In the genomic region with DNA sequence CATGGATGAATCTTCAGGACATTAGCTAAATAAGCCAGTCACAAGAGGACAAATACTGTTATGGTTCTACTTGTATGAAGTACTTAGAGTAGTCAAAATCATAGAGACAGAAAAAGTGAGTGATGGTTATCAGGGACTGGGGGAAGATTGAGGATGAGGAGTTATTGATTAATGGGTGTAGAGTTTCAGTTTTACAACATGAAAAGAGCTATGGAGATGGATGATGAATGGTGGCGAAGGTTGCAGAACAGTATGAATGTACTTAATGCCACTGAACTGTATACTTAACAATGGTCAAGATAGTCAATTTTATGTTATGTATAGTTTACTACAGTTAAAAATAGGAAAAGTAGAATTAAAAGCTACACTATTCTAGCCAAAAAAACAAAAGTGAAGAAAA, we compare ENCODE assay signal across 11 cellular contexts. TPM values are rescaled to one million over a fixed set of nuclear protein-coding genes. Genes with fewer than 3 reads are reported as not detected.
"Had no signal": no experiment of that assay in that cellular context is flagged by ENCODE, and none has a peak within 500 bp of the region (broad histone marks: within the 10 kb centered on the region; RNA-seq: fewer than 3 reads in every experiment).

No MANE protein-coding gene starts in this region.

- H2AFZ ChIP-seq: GM23248 had no signal

- H3K9ac ChIP-seq: GM23248, KMS-11 had no signal

- FAIRE-seq: HepG2 had no signal

- H3K4me3 ChIP-seq: GM23248 had no signal

- DNase-seq: GM23248, GOT3, H9, HCEC 1CT, Karpas-422, KBM-7 had no signal

- H3K4me2 ChIP-seq: KMS-11 had no signal

- H3K27ac ChIP-seq: GM23248, HL-60, KMS-11 had no signal

- ATAC-seq: HepG2 had no signal

RNA-seq across cellular contexts. Expression of a gene that starts 7.8 kb away (rescaled TPM):
- total RNA-seq: GM23248, HepG2 had no signal
- polyA plus RNA-seq: GM23248, HepG2, IgD-negative memory B cell had no signal

RNA-seq across cellular contexts. Expression of a gene that starts 37.8 kb away (rescaled TPM):
- total RNA-seq: HepG2, HT1080 had no signal
